ENCODE assay signal across 10 cellular contexts in the genomic region with DNA sequence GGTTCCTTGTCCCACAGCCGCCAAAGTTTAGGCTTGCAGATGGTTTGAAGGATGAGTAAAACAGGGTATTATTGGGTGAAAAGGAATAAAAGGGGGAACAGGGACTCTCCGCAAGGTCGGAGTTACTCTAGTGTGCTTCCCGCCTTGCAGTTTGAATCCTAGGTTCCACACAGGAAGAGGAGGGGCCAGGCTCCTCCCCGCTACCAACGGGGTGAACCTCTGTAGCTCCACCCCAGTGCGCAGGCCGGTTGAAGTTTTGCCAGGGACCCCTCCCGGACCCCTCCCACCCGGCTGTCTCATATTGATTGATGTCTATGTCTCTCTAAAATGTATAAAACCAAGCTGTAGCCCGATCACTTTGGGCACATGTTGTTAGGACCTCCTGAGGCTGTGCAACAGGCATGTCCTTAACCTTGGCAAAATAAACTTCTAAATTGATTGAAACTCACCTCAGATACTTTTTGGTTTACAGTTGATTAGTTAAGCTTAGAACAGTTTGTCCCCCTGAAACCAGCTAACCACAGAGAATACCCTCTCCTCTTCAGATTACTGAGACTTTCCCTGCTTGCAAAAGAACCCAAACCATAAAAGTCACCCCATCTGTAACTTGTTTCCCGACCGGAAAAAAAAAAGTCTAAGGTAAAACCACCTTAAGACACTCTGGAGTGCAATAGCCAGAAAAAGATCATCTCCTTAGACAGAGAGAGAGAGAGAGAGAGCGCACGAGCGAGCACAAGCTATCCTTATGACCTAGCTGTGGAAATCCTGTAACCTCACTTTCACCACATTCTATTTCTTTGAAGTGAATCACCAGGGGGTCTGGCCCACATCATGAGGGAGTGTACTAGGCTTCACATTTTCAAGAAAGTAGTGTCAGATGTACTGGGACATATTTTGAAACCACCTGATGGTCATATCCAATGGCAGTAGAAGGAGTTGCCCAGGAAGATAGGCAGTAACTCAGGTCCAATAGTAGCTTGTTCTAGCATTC. TPM values are rescaled to one million over a fixed set of nuclear protein-coding genes. Genes with fewer than 3 reads are reported as not detected.
DNase-seq lines count a peak whose midpoint lies in the region; ATAC-seq and TF ChIP-seq lines count a peak whose summit lies in the region.
"Had no signal": no experiment of that assay in that cellular context is flagged by ENCODE, and none has a peak within 500 bp of the region (broad histone marks: within the 10 kb centered on the region; RNA-seq: fewer than 3 reads in every experiment).

No MANE protein-coding gene starts in this region.

- H3K4me3 ChIP-seq in mucosa of descending colon, result no peak overlapping the region
- H3K4me3 ChIP-seq: SJSA1, thoracic aorta had no signal

- TF ChIP-seq CTCF in WTC11 (IDR thresholded peaks at IDR 0.05), result no peak
- TF ChIP-seq CTCF in mucosa of descending colon (IDR thresholded peaks at IDR 0.05), result no peak

- no peaks in the 10 kb centered on the region for H3K36me3 ChIP-seq in mucosa of descending colon (ENCODE audit: low read depth)
- H3K36me3 ChIP-seq: SJSA1, thoracic aorta had no signal

- CTCF ChIA-PET in WTC11 (lab: Charles Lee), result interaction anchor here (0.6 kb wide), 2 partner anchors 11 to 626 kb away, joined by 3 read pairs; no protein-coding TSS in a partner anchor

- ATAC-seq in GM18909 (IDR thresholded peaks at IDR 0.05; ENCODE audit: poor library complexity, unreplicated experiment), result peak; percentile 71
- ATAC-seq in HG02840 (IDR thresholded peaks at IDR 0.05; ENCODE audit: low FRiP score, unreplicated experiment), result peak; percentile 56
- peak; percentile 96 for ATAC-seq in WTC11
- ATAC-seq in natural killer cell treated with Interleukin-12 subunit alpha and Interleukin-12 subunit beta and Interleukin-15 and Interleukin-18, amount 100 ng/mL, for 72 hours, result peak; percentile 89 to 94
- no peak for ATAC-seq in HG02571 (IDR thresholded peaks at IDR 0.05; ENCODE audit: unreplicated experiment)
- no peak for ATAC-seq in mucosa of descending colon

- no peaks in the 10 kb centered on the region for H3K9me3 ChIP-seq in mucosa of descending colon
- H3K9me3 ChIP-seq: SJSA1, thoracic aorta had no signal

- peaks cover 29% of the 10 kb centered on the region for H3K4me1 Mint-ChIP-seq in WTC11
- H3K4me1 Mint-ChIP-seq in natural killer cell treated with Interleukin-12 subunit alpha and Interleukin-12 subunit beta and Interleukin-15 and Interleukin-18, amount 100 ng/mL, for 72 hours (ENCODE audit: low read depth in 2 of 2), result peaks cover 6 to 7% of the 10 kb centered on the region in 2 donors

- POLR2A ChIA-PET in WTC11 (lab: Charles Lee), result interaction anchor here (0.6 to 1.3 kb wide), 2 partner anchors 11 to 102 kb away, joined by 3 to 6 read pairs; a partner anchor contains a TSS

- intact Hi-C loops in mucosa of descending colon (cut with DNase I, micrococcal nuclease), result no loop called here

- H3K27me3 Mint-ChIP-seq in WTC11 (ENCODE audit: low read depth), result peaks cover 6% of the 10 kb centered on the region; the same call in 1 of the 2 replicates
- peaks cover 9 to 19% of the 10 kb centered on the region in 2 donors for H3K27me3 Mint-ChIP-seq in natural killer cell treated with Interleukin-12 subunit alpha and Interleukin-12 subunit beta and Interleukin-15 and Interleukin-18, amount 100 ng/mL, for 72 hours

- peak overlapping the region; percentile 8; the same call in 1 of the 2 replicates for H3K4me3 Mint-ChIP-seq in WTC11
- peak overlapping the region; percentile 0 for H3K4me3 Mint-ChIP-seq in natural killer cell treated with Interleukin-12 subunit alpha and Interleukin-12 subunit beta and Interleukin-15 and Interleukin-18, amount 100 ng/mL, for 72 hours

- DNase-seq in WTC11 (ENCODE audit: low spot score), result peak; percentile 54
- no peak for DNase-seq in natural killer cell treated with Interleukin-12 subunit alpha and Interleukin-12 subunit beta and Interleukin-15 and Interleukin-18, amount 100 ng/mL, for 72 hours (ENCODE audit: low spot score)
- DNase-seq in stimulated activated naive CD4-positive, alpha-beta T cell treated with Interleukin-2 at 50 U/mL for 16 hours (lab: John Stamatoyannopoulos, UW), result no peak
- DNase-seq in NOMO-1 (lab: John Stamatoyannopoulos, UW; ENCODE audit: unreplicated experiment in 2 of 2), result no peak
- DNase-seq in mucosa of descending colon, result no peak

- no peaks in the 10 kb centered on the region for H3K9me3 Mint-ChIP-seq in WTC11
- no peaks in the 10 kb centered on the region for H3K9me3 Mint-ChIP-seq in natural killer cell treated with Interleukin-12 subunit alpha and Interleukin-12 subunit beta and Interleukin-15 and Interleukin-18, amount 100 ng/mL, for 72 hours

- no peaks in the 10 kb centered on the region for H3K4me1 ChIP-seq in mucosa of descending colon (ENCODE audit: low read depth)
- H3K4me1 ChIP-seq: SJSA1 had no signal

- H3K27ac Mint-ChIP-seq in WTC11, result peak overlapping the region; percentile 57; the same call in 1 of the 2 replicates
- H3K27ac Mint-ChIP-seq in natural killer cell treated with Interleukin-12 subunit alpha and Interleukin-12 subunit beta and Interleukin-15 and Interleukin-18, amount 100 ng/mL, for 72 hours, result peak overlapping the region; percentile 4 to 12

- H3K36me3 Mint-ChIP-seq in WTC11, result no peaks in the 10 kb centered on the region
- no peaks in the 10 kb centered on the region for H3K36me3 Mint-ChIP-seq in natural killer cell treated with Interleukin-12 subunit alpha and Interleukin-12 subunit beta and Interleukin-15 and Interleukin-18, amount 100 ng/mL, for 72 hours

TF ChIP-seq in WTC11, 78 proteins besides CTCF, POLR2A, EP300 and RAD21:
- TF ChIP-seq JUN (CRISPR knock-in tag; IDR thresholded peaks at IDR 0.05) (no peak), FOXP1 (CRISPR knock-in tag; IDR thresholded peaks at IDR 0.05; ENCODE audit: borderline replicate concordance) (no peak)
- TF ChIP-seq, protein P1, sequence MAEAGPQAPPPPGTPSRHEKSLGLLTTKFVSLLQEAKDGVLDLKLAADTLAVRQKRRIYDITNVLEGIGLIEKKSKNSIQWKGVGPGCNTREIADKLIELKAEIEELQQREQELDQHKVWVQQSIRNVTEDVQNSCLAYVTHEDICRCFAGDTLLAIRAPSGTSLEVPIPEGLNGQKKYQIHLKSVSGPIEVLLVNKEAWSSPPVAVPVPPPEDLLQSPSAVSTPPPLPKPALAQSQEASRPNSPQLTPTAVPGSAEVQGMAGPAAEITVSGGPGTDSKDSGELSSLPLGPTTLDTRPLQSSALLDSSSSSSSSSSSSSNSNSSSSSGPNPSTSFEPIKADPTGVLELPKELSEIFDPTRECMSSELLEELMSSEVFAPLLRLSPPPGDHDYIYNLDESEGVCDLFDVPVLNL (CRISPR knock-in tag; IDR thresholded peaks at IDR 0.05; ENCODE audit: borderline replicate concordance, low read depth), result peak; percentile 64; the same call in 1 of the 2 replicates
- TF ChIP-seq, protein P2, sequence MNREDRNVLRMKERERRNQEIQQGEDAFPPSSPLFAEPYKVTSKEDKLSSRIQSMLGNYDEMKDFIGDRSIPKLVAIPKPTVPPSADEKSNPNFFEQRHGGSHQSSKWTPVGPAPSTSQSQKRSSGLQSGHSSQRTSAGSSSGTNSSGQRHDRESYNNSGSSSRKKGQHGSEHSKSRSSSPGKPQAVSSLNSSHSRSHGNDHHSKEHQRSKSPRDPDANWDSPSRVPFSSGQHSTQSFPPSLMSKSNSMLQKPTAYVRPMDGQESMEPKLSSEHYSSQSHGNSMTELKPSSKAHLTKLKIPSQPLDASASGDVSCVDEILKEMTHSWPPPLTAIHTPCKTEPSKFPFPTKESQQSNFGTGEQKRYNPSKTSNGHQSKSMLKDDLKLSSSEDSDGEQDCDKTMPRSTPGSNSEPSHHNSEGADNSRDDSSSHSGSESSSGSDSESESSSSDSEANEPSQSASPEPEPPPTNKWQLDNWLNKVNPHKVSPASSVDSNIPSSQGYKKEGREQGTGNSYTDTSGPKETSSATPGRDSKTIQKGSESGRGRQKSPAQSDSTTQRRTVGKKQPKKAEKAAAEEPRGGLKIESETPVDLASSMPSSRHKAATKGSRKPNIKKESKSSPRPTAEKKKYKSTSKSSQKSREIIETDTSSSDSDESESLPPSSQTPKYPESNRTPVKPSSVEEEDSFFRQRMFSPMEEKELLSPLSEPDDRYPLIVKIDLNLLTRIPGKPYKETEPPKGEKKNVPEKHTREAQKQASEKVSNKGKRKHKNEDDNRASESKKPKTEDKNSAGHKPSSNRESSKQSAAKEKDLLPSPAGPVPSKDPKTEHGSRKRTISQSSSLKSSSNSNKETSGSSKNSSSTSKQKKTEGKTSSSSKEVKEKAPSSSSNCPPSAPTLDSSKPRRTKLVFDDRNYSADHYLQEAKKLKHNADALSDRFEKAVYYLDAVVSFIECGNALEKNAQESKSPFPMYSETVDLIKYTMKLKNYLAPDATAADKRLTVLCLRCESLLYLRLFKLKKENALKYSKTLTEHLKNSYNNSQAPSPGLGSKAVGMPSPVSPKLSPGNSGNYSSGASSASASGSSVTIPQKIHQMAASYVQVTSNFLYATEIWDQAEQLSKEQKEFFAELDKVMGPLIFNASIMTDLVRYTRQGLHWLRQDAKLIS (CRISPR knock-in tag; IDR thresholded peaks at IDR 0.05; ENCODE audit: borderline replicate concordance), result no peak

RNA-seq across cellular contexts. Expression of a gene that starts 11.3 kb away (rescaled TPM):
- total RNA-seq in WTC11 (2021), result 27.5 to 33.8 TPM (median 29.7 TPM) in 3 replicates
- 10 to 100 TPM; 20.7 to 32.1 TPM for total RNA-seq in natural killer cell treated with Interleukin-12 subunit alpha and Interleukin-12 subunit beta and Interleukin-15 and Interleukin-18, amount 100 ng/mL, for 72 hours
- 10 to 100 TPM; 15.4 to 22.0 (median 15.9) TPM for total RNA-seq in mucosa of descending colon

Comparison
In these comparisons a context has a peak if more than half of its experiments do, and no peak if none do; other contexts are left out.
1. ATAC-seq: peak in GM18909 (single experiment), HG02840 (single experiment), WTC11 (single experiment) and natural killer cell treated with Interleukin-12 subunit alpha and Interleukin-12 subunit beta and Interleukin-15 and Interleukin-18, amount 100 ng/mL, for 72 hours (2 of 2); none in HG02571 (single experiment) and mucosa of descending colon (single experiment).